8 cellular contexts compared by ENCODE assay signal in genomic region chr1:44631333-44631646, GRCh38. TPM values are rescaled to one million over a fixed set of nuclear protein-coding genes. Genes with fewer than 3 reads are reported as not detected.
DNase-seq lines count a peak whose midpoint lies in the region; ATAC-seq and TF ChIP-seq lines count a peak whose summit lies in the region.

No MANE protein-coding gene starts in this region.

- H3K36me3 Mint-ChIP-seq in natural killer cell: no peaks in the 10 kb centered on the region

- no peaks in the 10 kb centered on the region for H3K27me3 Mint-ChIP-seq in natural killer cell (ENCODE audit: low read depth in 2 of 2)

- peak overlapping the region; percentile 72 for H3K4me3 ChIP-seq in choroid plexus epithelial cell (ENCODE audit: low read depth, low read length)

- H3K9me3 Mint-ChIP-seq in natural killer cell: no peaks in the 10 kb centered on the region

- intact Hi-C loops in natural killer cell (cut with micrococcal nuclease): loop anchor here (5.0 kb wide), 1 partner anchor 41 kb away; the partner anchor contains the start of genes ARMH1 and TMEM53

- in situ Hi-C loops in GM13976 (cut with MboI; ENCODE audit: low sequenced_read_pairs, unreplicated experiment): no loop called here

- H3K36me3 ChIP-seq in KOPT-K1 (ENCODE audit: insufficient read depth, low read length): peaks cover 35% of the 10 kb centered on the region

- DNase-seq in choroid plexus epithelial cell (ENCODE audit: low read depth) (no peak), natural killer cell (no peak), DMS 273 (lab: John Stamatoyannopoulos, UW; ENCODE audit: unreplicated experiment) (no peak), EL (no peak), GM13976 (ENCODE audit: low spot score) (no peak)

- peak; percentile 13 for ATAC-seq in GM19372 (IDR thresholded peaks at IDR 0.05; ENCODE audit: low read depth, unreplicated experiment)
- ATAC-seq in natural killer cell: peak in 2 of 3 donors; percentile 7 to 14
- ATAC-seq in HG03432 (IDR thresholded peaks at IDR 0.05; ENCODE audit: unreplicated experiment): no peak

- peak overlapping the region; percentile 79 to 96 for H3K27ac Mint-ChIP-seq in natural killer cell

- TF ChIP-seq CTCF in choroid plexus epithelial cell (conservative IDR thresholded peaks at IDR 0.05; ENCODE audit: low read depth, low read length): no peak
- no peak for TF ChIP-seq CTCF in natural killer cell (IDR thresholded peaks at IDR 0.05)
- no peak for TF ChIP-seq CTCF in GM13976 (IDR thresholded peaks at IDR 0.05; ENCODE audit: borderline replicate concordance, control extremely low read depth, extremely low read depth, insufficient read depth, missing control alignments)

- peak overlapping the region; percentile 94 for H3K27ac ChIP-seq in KOPT-K1 (ENCODE audit: low read depth, low read length, poor library complexity, severe bottlenecking)

- H3K4me3 Mint-ChIP-seq in natural killer cell: peak overlapping the region; percentile 75

- no peaks in the 10 kb centered on the region for H3K9me3 ChIP-seq in KOPT-K1 (ENCODE audit: insufficient read depth, low read length, poor library complexity, severe bottlenecking)

- H3K4me1 Mint-ChIP-seq in natural killer cell: peaks cover 41 to 45% of the 10 kb centered on the region in 2 donors

RNA-seq across cellular contexts. Expression of gene TMEM53, which starts 43.0 kb away (rescaled TPM):
- 1 to 10 TPM; 2.2 to 3.8 (median 3.3) TPM for total RNA-seq in natural killer cell

RNA-seq across cellular contexts. Expression of gene ARMH1, which starts 43.2 kb away (rescaled TPM):
- 10 to 100 TPM in 1 of 3 donors, 1 to 10 TPM in 2; 1.5 to 25.5 (median 5.0) TPM for total RNA-seq in natural killer cell
